In genomic region chr16:27365142-27366089, GRCh38 we compare ENCODE assay signal across 10 cellular contexts. TPM values are rescaled to one million over a fixed set of nuclear protein-coding genes. Genes with fewer than 3 reads are reported as not detected.
DNase-seq lines count a peak whose midpoint lies in the region; ATAC-seq and TF ChIP-seq lines count a peak whose summit lies in the region.
"Had no signal": no experiment of that assay in that cellular context is flagged by ENCODE, and none has a peak within 500 bp of the region (broad histone marks: within the 10 kb centered on the region; RNA-seq: fewer than 3 reads in every experiment).

No MANE protein-coding gene starts in this region.

- H3K4me1 ChIP-seq in GM23248 (ENCODE audit: insufficient read depth): peaks cover 29% of the 10 kb centered on the region
- H3K4me1 ChIP-seq in osteoblast (ENCODE audit: insufficient read depth, low read length): peaks cover 17% of the 10 kb centered on the region
- peaks cover 3 to 7% of the 10 kb centered on the region in 2 donors for H3K4me1 ChIP-seq in thyroid gland

- peak; percentile 10 for TF ChIP-seq POLR2A in erythroblast (IDR thresholded peaks at IDR 0.05; ENCODE audit: low read length)
- TF ChIP-seq POLR2A in thyroid gland (IDR thresholded peaks at IDR 0.05): no peak

- intact Hi-C loops in thyroid gland (cut with DNase I): no loop called here

- H3K27ac ChIP-seq in GM23248: peak overlapping the region; percentile 53
- H3K27ac ChIP-seq in osteoblast (ENCODE audit: low read depth, low read length): peak overlapping the region; percentile 43
- H3K27ac ChIP-seq in thyroid gland: no peak overlapping the region

- H3K4me2 ChIP-seq in GM23248 (ENCODE audit: unreplicated experiment): no peak overlapping the region
- no peak overlapping the region for H3K4me2 ChIP-seq in osteoblast (ENCODE audit: insufficient read depth, low read length)

- no peak for ATAC-seq in GM18519 (IDR thresholded peaks at IDR 0.05; ENCODE audit: low FRiP score, unreplicated experiment)
- ATAC-seq: left ventricle myocardium superior had no signal

- no peak for TF ChIP-seq CTCF in osteoblast (IDR thresholded peaks at IDR 0.05; ENCODE audit: extremely low read depth, low read depth, low read length)
- no peak for TF ChIP-seq CTCF in GM10248 (IDR thresholded peaks at IDR 0.05; ENCODE audit: control extremely low read depth, extremely low read depth, low read depth, missing control alignments)
- no peak for TF ChIP-seq CTCF in thyroid gland (IDR thresholded peaks at IDR 0.05)

- H2AFZ ChIP-seq in GM23248: no peak overlapping the region
- no peak overlapping the region for H2AFZ ChIP-seq in osteoblast (ENCODE audit: low read length)

- H3K27me3 ChIP-seq in GM23248 (replicated peaks; ENCODE audit: insufficient read depth) (no peaks in the 10 kb centered on the region), osteoblast (ENCODE audit: insufficient read depth, low read length) (no peaks in the 10 kb centered on the region), thyroid gland (no peaks in the 10 kb centered on the region)

- H3K9ac ChIP-seq in GM23248: no peak overlapping the region

- peaks cover 41% of the 10 kb centered on the region for H3F3A ChIP-seq in GM23248 (ENCODE audit: insufficient read depth)

- in situ Hi-C loops in GM23248 (cut with MboI): loop anchor here (25.0 kb wide), 1 partner anchor 1528 kb away; no protein-coding TSS in a partner anchor

- CTCF ChIA-PET in GM10248 (lab: Yijun Ruan, JAX): interaction anchor here (0.8 to 10.7 kb wide), 10 partner anchors 10 to 213 kb away, joined by 3 to 87 read pairs (median 3); no protein-coding TSS in a partner anchor

- H3K4me3 ChIP-seq in GM23248 (no peak overlapping the region), osteoblast (ENCODE audit: insufficient read depth, low read length) (no peak overlapping the region), thyroid gland (replicated peaks in 1 of 3) (no peak overlapping the region)

- DNase-seq in GM23248 (peak; percentile 65), RPMI7951 (ENCODE audit: low read depth) (peak; percentile 68), erythroblast (lab: John Stamatoyannopoulos, UW) (no peak), osteoblast (ENCODE audit: insufficient read length, low spot score, missing footprints) (no peak), GM10248 (ENCODE audit: extremely low spot score) (no peak), middle frontal gyrus (ENCODE audit: extremely low spot score, low spot score) (no peak), thyroid gland (no peak)
- DNase-seq: left ventricle myocardium superior, NCI-H1092 treated with DMSO at 0.1 percent for 48 hours had no signal

- H3K79me2 ChIP-seq in GM23248 (ENCODE audit: insufficient read depth) (no peaks in the 10 kb centered on the region), osteoblast (ENCODE audit: insufficient read depth, low read length) (no peaks in the 10 kb centered on the region)

- H3K9me2 ChIP-seq in GM23248 (ENCODE audit: insufficient read depth): no peaks in the 10 kb centered on the region

- POLR2A ChIA-PET in GM10248 (lab: Yijun Ruan, JAX): interaction anchor here (0.7 kb wide), 1 partner anchor 138 kb away, joined by 3 read pairs; no protein-coding TSS in a partner anchor

- H3K36me3 ChIP-seq in GM23248 (ENCODE audit: low read depth) (peaks cover 5% of the 10 kb centered on the region; the same call in 1 of the 2 replicates), osteoblast (ENCODE audit: insufficient read depth, low read length) (peaks cover 30% of the 10 kb centered on the region), thyroid gland (peaks cover 0 to 17% of the 10 kb centered on the region in 2 donors)

- no peaks in the 10 kb centered on the region for H4K20me1 ChIP-seq in GM23248 (ENCODE audit: insufficient read depth)
- no peaks in the 10 kb centered on the region for H4K20me1 ChIP-seq in osteoblast (ENCODE audit: insufficient read depth, low read length)

- no peaks in the 10 kb centered on the region for H3K9me3 ChIP-seq in GM23248 (ENCODE audit: low read depth)
- no peaks in the 10 kb centered on the region for H3K9me3 ChIP-seq in osteoblast (ENCODE audit: low read depth, low read length)
- H3K9me3 ChIP-seq in thyroid gland: no peaks in the 10 kb centered on the region

- 43 to 51% methylated on average over 7 of the region's 7 CpGs for WGBS in GM23248 (ENCODE audit: low coverage in 1 of 2, low lambda C conversion rate in 2 of 2, missing lambda C conversion rate in 2 of 2), 2 experiments
- 83 to 89% methylated on average over 7 of the region's 7 CpGs for WGBS in thyroid gland, 2 donors

RNA-seq across cellular contexts. Expression of gene IL21R, which starts 36.6 kb away (rescaled TPM):
- 0.76 and 1.5 TPM in 2 replicates for total RNA-seq in GM23248 (2014; rRNA removed; shearing (Covaris generic))
- 0.90 and 1.2 TPM in 2 replicates for polyA plus RNA-seq in GM23248 (2016; fragmentation: Nextera tagmentation; extraction: Ambion mirVana)
- total RNA-seq in RPMI7951 (2014; rRNA removed; shearing (Covaris generic)): 1.1 and 2.1 TPM in 2 replicates
- total RNA-seq in osteoblast: 10.1 and 13.8 TPM in 2 replicates
- under 1 TPM; 0.11 to 0.88 (median 0.32) TPM for total RNA-seq in thyroid gland

RNA-seq across cellular contexts. Expression of gene IL4R, which starts 51.6 kb away (rescaled TPM):
- total RNA-seq in GM23248 (2014; rRNA removed; shearing (Covaris generic)): 17.7 and 18.5 TPM in 2 replicates
- polyA plus RNA-seq in GM23248 (2016; fragmentation: Nextera tagmentation; extraction: Ambion mirVana): 11.3 and 11.7 TPM in 2 replicates
- total RNA-seq in RPMI7951 (2014; rRNA removed; shearing (Covaris generic)): 23.9 and 27.6 TPM in 2 replicates
- total RNA-seq in osteoblast (28.0 and 32.9 TPM in 2 replicates), thyroid gland (10 to 100 TPM; 18.5 to 42.5 (median 21.7) TPM)

Comparison
In these comparisons a context has a peak if more than half of its experiments do, and no peak if none do; other contexts are left out.
1. DNase-seq: peak in GM23248 (single experiment) and RPMI7951 (single experiment); none in erythroblast (0 of 2), osteoblast (single experiment), GM10248 (single experiment), middle frontal gyrus (single experiment) and thyroid gland (0 of 2).
2. H3K27ac ChIP-seq: peak in GM23248 (single experiment) and osteoblast (single experiment); none in thyroid gland (0 of 3).